In genomic region chr11:26847977-26848376, GRCh38 we compare ENCODE assay signal across 30 cellular contexts.
DNase-seq lines count a peak whose midpoint lies in the region; ATAC-seq and TF ChIP-seq lines count a peak whose summit lies in the region.
"Had no signal": no experiment of that assay in that cellular context is flagged by ENCODE, and none has a peak within 500 bp of the region (broad histone marks: within the 10 kb centered on the region; RNA-seq: fewer than 3 reads in every experiment).

No MANE protein-coding gene starts in this region.

- H3K27ac Mint-ChIP-seq in activated T-cell treated with anti-CD3 and anti-CD28 coated beads, Interleukin-2, amount 50 U/mL, for 72 hours: no peak overlapping the region
- H3K27ac Mint-ChIP-seq in activated T-cell treated with anti-CD3 and anti-CD28 coated beads, Interleukin-2, amount 50 U/mL, for 24 hours: no peak overlapping the region
- H3K27ac Mint-ChIP-seq: activated B cell treated with CpG ODN at 0.5 μM for 24 hours; activated CD4-positive, alpha-beta T cell treated with anti-CD3 and anti-CD28 coated beads, Interleukin-2, amount 10 ng/mL, durations not matched to agents 7 days and 5 days; CD14-positive monocyte had no signal

- no peaks in the 10 kb centered on the region for H3K27me3 ChIP-seq in stomach smooth muscle (ENCODE audit: control insufficient read depth in 1 of 2, insufficient read depth in 2 of 2, low read length in 2 of 2)
- H3K27me3 ChIP-seq: body of pancreas, dorsolateral prefrontal cortex, MG63, pancreas, right lobe of liver had no signal

- no peak for TF ChIP-seq CTCF in AG10803 (conservative IDR thresholded peaks at IDR 0.05; ENCODE audit: low read length)
- no peak for TF ChIP-seq CTCF in coronary artery (IDR thresholded peaks at IDR 0.05)
- TF ChIP-seq CTCF in omental fat pad (IDR thresholded peaks at IDR 0.05): no peak

- H3K4me1 ChIP-seq in stomach smooth muscle (ENCODE audit: control insufficient read depth, insufficient read depth, low read length): peaks cover 14% of the 10 kb centered on the region
- H3K4me1 ChIP-seq: body of pancreas, pancreas, right lobe of liver had no signal

- no peaks in the 10 kb centered on the region for H3K36me3 ChIP-seq in stomach smooth muscle (ENCODE audit: control insufficient read depth in 2 of 2, insufficient read depth in 2 of 2, low read length in 2 of 2)
- H3K36me3 ChIP-seq: pancreas, right lobe of liver had no signal

- H3K27ac ChIP-seq in coronary artery: peak overlapping the region; percentile 73 to 88
- peak overlapping the region; percentile 20 for H3K27ac ChIP-seq in stomach smooth muscle (ENCODE audit: low read length)
- H3K27ac ChIP-seq: body of pancreas, pancreas, right lobe of liver had no signal

- ATAC-seq in left ventricle myocardium superior (peak; percentile 44), omental fat pad (ENCODE audit: low FRiP score) (no peak)
- ATAC-seq in activated T-cell treated with anti-CD3 and anti-CD28 coated beads, Interleukin-2, amount 50 U/mL, for 72 hours (replicated peaks in 1 of 2): no peak
- ATAC-seq: body of pancreas, HCT116, pancreas, right lobe of liver had no signal

- no peak overlapping the region for H3K4me3 Mint-ChIP-seq in activated T-cell treated with anti-CD3 and anti-CD28 coated beads, Interleukin-2, amount 50 U/mL, for 72 hours
- H3K4me3 Mint-ChIP-seq in activated T-cell treated with anti-CD3 and anti-CD28 coated beads, Interleukin-2, amount 50 U/mL, for 24 hours: no peak overlapping the region
- H3K4me3 Mint-ChIP-seq: activated B cell treated with CpG ODN at 0.5 μM for 24 hours; activated CD4-positive, alpha-beta T cell treated with anti-CD3 and anti-CD28 coated beads, Interleukin-2, amount 10 ng/mL, durations not matched to agents 7 days and 5 days; CD14-positive monocyte had no signal

- H3K4me3 ChIP-seq in AG10803 (ENCODE audit: low read length): no peak overlapping the region
- no peak overlapping the region for H3K4me3 ChIP-seq in coronary artery
- H3K4me3 ChIP-seq in stomach smooth muscle (ENCODE audit: low read length in 2 of 2): no peak overlapping the region
- H3K4me3 ChIP-seq: body of pancreas, dorsolateral prefrontal cortex, MG63, pancreas, right lobe of liver had no signal

- no peaks in the 10 kb centered on the region for H3K4me1 Mint-ChIP-seq in activated T-cell treated with anti-CD3 and anti-CD28 coated beads, Interleukin-2, amount 50 U/mL, for 72 hours (ENCODE audit: low read depth)
- H3K4me1 Mint-ChIP-seq in activated T-cell treated with anti-CD3 and anti-CD28 coated beads, Interleukin-2, amount 50 U/mL, for 24 hours (ENCODE audit: low read depth): no peaks in the 10 kb centered on the region
- H3K4me1 Mint-ChIP-seq: activated B cell treated with CpG ODN at 0.5 μM for 24 hours; activated CD4-positive, alpha-beta T cell treated with anti-CD3 and anti-CD28 coated beads, Interleukin-2, amount 10 ng/mL, durations not matched to agents 7 days and 5 days; CD14-positive monocyte had no signal

- H3K36me3 Mint-ChIP-seq in activated T-cell treated with anti-CD3 and anti-CD28 coated beads, Interleukin-2, amount 50 U/mL, for 72 hours (ENCODE audit: insufficient read depth in 2 of 2): peaks cover 0 to 2% of the 10 kb centered on the region in 2 donors
- H3K36me3 Mint-ChIP-seq in activated T-cell treated with anti-CD3 and anti-CD28 coated beads, Interleukin-2, amount 50 U/mL, for 24 hours (ENCODE audit: low read depth): no peaks in the 10 kb centered on the region
- H3K36me3 Mint-ChIP-seq: CD14-positive monocyte had no signal

- H3K9me3 ChIP-seq in stomach smooth muscle (ENCODE audit: control insufficient read depth in 2 of 2, low read length in 2 of 2): no peaks in the 10 kb centered on the region
- H3K9me3 ChIP-seq: body of pancreas, MG63, pancreas, right lobe of liver had no signal

- DNase-seq in AG10803 (ENCODE audit: low read depth) (peak; percentile 39), coronary artery (ENCODE audit: low spot score) (no peak), left ventricle myocardium superior (no peak), T-helper 1 cell (no peak), omental fat pad (ENCODE audit: low spot score) (no peak)
- DNase-seq in activated T-cell treated with anti-CD3 and anti-CD28 coated beads, Interleukin-2, amount 50 U/mL, for 72 hours: no peak
- DNase-seq in activated T-cell treated with anti-CD3 and anti-CD28 coated beads, Interleukin-2, amount 50 U/mL, for 24 hours: no peak
- DNase-seq: activated B cell treated with CpG ODN at 0.5 μM for 24 hours; activated CD4-positive, alpha-beta T cell treated with anti-CD3 and anti-CD28 coated beads, Interleukin-2, amount 10 ng/mL, durations not matched to agents 7 days and 5 days; activated naive CD4-positive, alpha-beta T cell; activated T-cell treated with anti-CD3 and anti-CD28 coated beads, Interleukin-2, amount 50 U/mL, for 48 hours; cerebellar nuclear complex; DMS79; dorsolateral prefrontal cortex; GDM1; KG1; mesendoderm; MG63; NCI-H2081; NCI-H226; pancreas; right lobe of liver; SIG-M5; stimulated activated CD4-positive, alpha-beta T cell treated with anti-CD3 and anti-CD28 coated beads, Interleukin-4, amount 100 ng/mL, for 24 hours; SW 1271; T1000 had no signal

- peaks cover 7 to 9% of the 10 kb centered on the region in 2 donors for H3K9me3 Mint-ChIP-seq in activated T-cell treated with anti-CD3 and anti-CD28 coated beads, Interleukin-2, amount 50 U/mL, for 72 hours
- H3K9me3 Mint-ChIP-seq in activated T-cell treated with anti-CD3 and anti-CD28 coated beads, Interleukin-2, amount 50 U/mL, for 24 hours: peaks cover 20% of the 10 kb centered on the region

- H3K27me3 Mint-ChIP-seq in activated T-cell treated with anti-CD3 and anti-CD28 coated beads, Interleukin-2, amount 50 U/mL, for 72 hours (ENCODE audit: low read depth): no peaks in the 10 kb centered on the region
- no peaks in the 10 kb centered on the region for H3K27me3 Mint-ChIP-seq in activated T-cell treated with anti-CD3 and anti-CD28 coated beads, Interleukin-2, amount 50 U/mL, for 24 hours
- H3K27me3 Mint-ChIP-seq: activated B cell treated with CpG ODN at 0.5 μM for 24 hours; activated CD4-positive, alpha-beta T cell treated with anti-CD3 and anti-CD28 coated beads, Interleukin-2, amount 10 ng/mL, durations not matched to agents 7 days and 5 days had no signal

- H3K9ac ChIP-seq in stomach smooth muscle (ENCODE audit: low read length in 2 of 2): no peak overlapping the region

- intact Hi-C loops in left ventricle myocardium superior (cut with micrococcal nuclease): no loop called here
